Comparison of ENCODE assay signal across 1 cellular context in the genomic region with DNA sequence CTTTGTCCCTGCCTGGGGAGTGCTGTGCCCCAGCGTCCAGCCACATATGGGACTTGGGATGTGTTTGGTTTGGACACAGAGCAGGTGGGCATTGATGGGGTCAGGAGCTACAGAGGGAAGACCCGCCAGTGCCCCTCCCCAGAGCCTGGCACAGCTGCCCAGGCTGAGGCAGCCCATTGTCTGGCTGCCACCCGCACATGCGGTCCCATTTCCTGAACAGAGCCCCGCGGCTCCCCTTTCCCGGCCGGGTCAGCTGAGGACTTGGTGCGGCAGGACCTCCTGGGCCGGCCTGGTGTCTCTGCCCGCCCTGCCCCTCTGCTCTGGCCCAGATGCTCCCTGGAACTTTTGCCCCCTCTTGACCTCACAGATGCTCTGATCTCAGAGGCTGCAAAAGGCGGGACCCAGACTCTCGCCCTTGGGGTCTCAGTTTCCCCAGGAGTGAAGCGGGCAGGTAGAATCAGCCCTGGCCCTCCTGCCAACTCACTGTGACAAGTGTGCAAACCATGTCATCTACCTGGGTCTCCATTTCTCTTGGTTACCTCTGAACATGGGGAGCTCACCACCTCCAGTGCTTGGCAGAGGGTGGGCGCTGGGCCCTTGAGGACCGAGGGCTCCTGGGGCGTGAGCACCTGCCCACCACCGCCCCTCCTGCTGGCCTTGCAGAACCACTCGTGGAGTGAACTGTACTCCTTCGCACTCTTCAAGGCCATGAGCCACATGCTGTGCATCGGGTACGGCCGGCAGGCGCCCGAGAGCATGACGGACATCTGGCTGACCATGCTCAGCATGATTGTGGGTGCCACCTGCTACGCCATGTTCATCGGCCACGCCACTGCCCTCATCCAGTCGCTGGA.
A peak's percentile ranks its signal among the peaks of the same experiment; 100 is the strongest.
TF ChIP-seq lines count a peak whose summit lies in the region.

No MANE protein-coding gene starts in this region.

TF ChIP-seq in K562, 482 proteins besides CTCF, POLR2A, EP300 and RAD21:
- TF ChIP-seq BCOR (IDR thresholded peaks at IDR 0.05) (peak; percentile 71), YY1 (IDR thresholded peaks at IDR 0.05; ENCODE audit: borderline replicate concordance in 1 of 3, control insufficient read depth in 1 of 3, extremely low read depth in 1 of 3, insufficient read depth in 3 of 3, insufficient read length in 1 of 3, insufficient replicate concordance in 2 of 3, low read depth in 1 of 3, low read length in 2 of 3) (no peak), RBM25 (IDR thresholded peaks at IDR 0.05; ENCODE audit: low read depth, low read length, severe bottlenecking) (peak; percentile 35)
